11 cellular contexts compared by ENCODE assay signal in the genomic region with DNA sequence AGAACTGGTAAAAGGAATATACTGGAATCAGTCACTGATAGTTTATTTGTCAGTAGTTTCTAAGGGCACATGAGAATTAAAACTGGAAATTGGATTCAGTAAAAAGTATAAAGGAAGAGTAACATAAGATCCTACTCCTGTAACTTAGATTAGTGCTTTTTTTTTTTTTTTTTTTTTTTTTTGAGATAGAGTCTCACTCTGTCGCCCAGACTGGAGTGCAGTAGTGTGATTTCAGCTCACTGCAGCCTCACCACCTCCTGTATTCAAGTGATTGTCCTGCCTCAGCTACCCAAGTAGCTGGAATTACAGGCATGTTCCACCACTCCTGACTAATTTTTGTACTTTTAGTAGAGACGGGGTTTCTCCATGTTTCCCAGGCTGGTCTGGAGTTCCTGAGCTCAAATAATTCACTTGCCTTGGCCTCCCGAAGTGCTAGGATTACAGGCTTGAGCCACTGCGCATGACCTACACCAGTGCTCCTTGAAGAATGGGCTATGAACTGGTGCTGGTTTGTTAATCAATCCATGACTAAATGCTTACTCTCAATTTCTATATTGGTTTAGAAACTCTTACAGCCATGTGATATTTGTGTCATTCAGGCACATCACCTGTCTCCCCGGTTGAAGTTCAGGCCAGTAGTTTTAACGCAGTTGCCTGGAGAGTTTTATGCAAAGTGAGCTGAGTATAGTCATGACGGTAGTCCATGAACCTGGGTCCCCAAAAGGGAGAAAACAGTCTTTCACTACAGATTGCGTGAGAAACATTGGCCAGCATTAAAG.
A peak's percentile ranks its signal among the peaks of the same experiment; 100 is the strongest.
DNase-seq lines count a peak whose midpoint lies in the region; ATAC-seq, FAIRE-seq and TF ChIP-seq lines count a peak whose summit lies in the region.
"Had no signal": no experiment of that assay in that cellular context is flagged by ENCODE, and none has a peak within 500 bp of the region (broad histone marks: within the 10 kb centered on the region; RNA-seq: fewer than 3 reads in every experiment).

No MANE protein-coding gene starts in this region.

- FAIRE-seq in GM19239 (lab: Jason Lieb, UNC): peak; percentile 98
- FAIRE-seq: colon had no signal

- peak; percentile 99 for ATAC-seq in HG02798 (IDR thresholded peaks at IDR 0.05; ENCODE audit: poor library complexity, unreplicated experiment)
- ATAC-seq in HG03575 (IDR thresholded peaks at IDR 0.05; ENCODE audit: extremely low read depth, insufficient number of reproducible peaks, low FRiP score, unreplicated experiment): peak; percentile 91

- TF ChIP-seq CTCF in GM10266 (IDR thresholded peaks at IDR 0.05; ENCODE audit: control insufficient read depth, insufficient read depth, low read depth, missing control alignments): no peak

- DNase-seq in GM10266 (ENCODE audit: extremely low spot score): peak; percentile 74
- peak; percentile 26 for DNase-seq in GM19239 (ENCODE audit: insufficient read length, low spot score)
- DNase-seq in NCI-H2029 (lab: John Stamatoyannopoulos, UW): no peak
- no peak for DNase-seq in superior temporal gyrus (ENCODE audit: extremely low spot score)
- DNase-seq in GOT3 (lab: John Stamatoyannopoulos, UW): no peak
- no peak for DNase-seq in cerebellar cortex (ENCODE audit: low spot score)
- DNase-seq: C1 segment of cervical spinal cord, NCI-H187 treated with DMSO at 0.1 percent for 48 hours had no signal

Comparison
In these comparisons a context has a peak if more than half of its experiments do, and no peak if none do; other contexts are left out.
1. DNase-seq: peak in GM10266 (single experiment) and GM19239 (single experiment); none in NCI-H2029 (single experiment), superior temporal gyrus (single experiment), GOT3 (single experiment) and cerebellar cortex (single experiment).